9 cellular contexts compared by ENCODE assay signal in the genomic region with DNA sequence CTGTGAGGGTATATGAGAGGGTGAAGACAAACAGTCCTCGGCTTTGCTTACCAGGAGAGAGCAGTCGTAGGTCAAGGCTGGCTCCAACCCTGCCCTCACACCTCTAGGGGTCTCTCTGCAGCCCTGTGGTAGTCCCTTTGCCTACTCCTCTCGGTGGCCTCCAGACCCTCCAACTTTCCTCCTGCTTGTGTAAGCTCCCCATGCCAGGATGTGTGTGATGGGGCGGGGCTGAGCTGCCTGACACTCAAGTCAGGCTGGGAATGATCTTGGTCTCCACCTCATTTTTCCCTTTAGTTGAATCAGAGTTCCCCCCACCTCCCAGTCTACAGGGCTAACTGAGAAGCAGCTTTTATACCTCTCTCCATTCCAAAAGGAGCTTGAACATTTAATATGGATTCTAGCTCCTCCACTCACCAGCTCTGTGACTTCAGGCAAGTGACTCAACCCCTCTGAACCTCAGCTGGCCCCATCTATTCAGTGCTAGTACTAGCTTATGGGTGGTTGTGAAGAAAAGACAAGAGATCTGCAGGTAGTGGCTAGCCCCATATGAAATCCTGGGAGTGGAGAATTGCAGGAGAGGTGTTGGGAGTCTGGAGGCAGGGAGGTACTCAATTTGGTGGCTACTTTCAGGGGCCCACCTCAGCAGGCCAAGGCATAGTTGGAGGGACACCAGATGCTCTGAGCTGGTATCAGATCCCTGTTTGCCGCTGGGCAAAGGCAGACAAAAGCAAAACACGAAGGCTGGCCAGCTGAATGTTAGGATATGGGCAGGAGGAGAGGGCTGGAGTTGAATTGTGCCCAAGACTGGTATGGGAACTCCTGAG. TPM values are rescaled to one million over a fixed set of nuclear protein-coding genes. Genes with fewer than 3 reads are reported as not detected.
DNase-seq lines count a peak whose midpoint lies in the region; ATAC-seq, FAIRE-seq and TF ChIP-seq lines count a peak whose summit lies in the region.
"Had no signal": no experiment of that assay in that cellular context is flagged by ENCODE, and none has a peak within 500 bp of the region (broad histone marks: within the 10 kb centered on the region; RNA-seq: fewer than 3 reads in every experiment).

No MANE protein-coding gene starts in this region.

- FAIRE-seq in GM18507 (lab: Jason Lieb, UNC) (peak; percentile 42), GM12878 (lab: Jason Lieb, UNC) (peak; percentile 68)

- no peak for TF ChIP-seq EP300 in GM12878 (IDR thresholded peaks at IDR 0.05; ENCODE audit: borderline replicate concordance in 1 of 2, control insufficient read depth in 1 of 2, low read depth in 2 of 2, low read length in 2 of 2)

- peak overlapping the region; percentile 71 for H3K9ac ChIP-seq in GM12878 (ENCODE audit: control insufficient read depth, insufficient read depth, low read length)

- WGBS in GM12878 (ENCODE audit: insufficient coverage, insufficient replicate concordance, low lambda C conversion rate, missing lambda C conversion rate), result 25% methylated on average over 6 of the region's 6 CpGs
- 17% methylated on average over 3 of the region's 6 CpGs for WGBS in right lobe of liver (ENCODE audit: insufficient coverage, low coverage, low lambda C conversion rate, missing lambda C conversion rate)

- SMC1A ChIA-PET in GM12878 (lab: Charles Lee; ENCODE audit: uncharacterized antibody, unreplicated experiment), result interaction anchor here (0.6 to 2.2 kb wide), 14 partner anchors 11 to 114 kb away, joined by 3 to 18 read pairs (median 6); no protein-coding TSS in a partner anchor

- no peaks in the 10 kb centered on the region for H3K27me3 ChIP-seq in GM12878 (replicated peaks in 1 of 2; ENCODE audit: control insufficient read depth in 2 of 2, insufficient read depth in 2 of 2, low read length in 1 of 2)
- no peaks in the 10 kb centered on the region for H3K27me3 ChIP-seq in right lobe of liver
- no peaks in the 10 kb centered on the region for H3K27me3 ChIP-seq in uterus

- peak overlapping the region; percentile 51; the same call in 1 of the 2 replicates for H2AFZ ChIP-seq in GM12878 (ENCODE audit: control insufficient read depth, low read depth, low read length)

- H3K27ac ChIP-seq in GM12878 (ENCODE audit: control insufficient read depth, insufficient read depth), result peak overlapping the region; percentile 13; the same call in 1 of the 2 replicates
- peak overlapping the region in 2 of 3 donors; percentile 67 to 78 for H3K27ac ChIP-seq in right lobe of liver
- peak overlapping the region; percentile 89 to 91 for H3K27ac ChIP-seq in uterus

- H3K4me1 ChIP-seq in GM12878 (ENCODE audit: control insufficient read depth, insufficient read depth, low read length), result peaks cover 22% of the 10 kb centered on the region
- peaks cover 0 to 88% (median 36%) of the 10 kb centered on the region in 4 donors for H3K4me1 ChIP-seq in right lobe of liver
- peaks cover 0 to 31% of the 10 kb centered on the region in 2 donors for H3K4me1 ChIP-seq in uterus

- RAD21 ChIA-PET in GM12878 (lab: Charles Lee; ENCODE audit: unreplicated experiment), result interaction anchor here (0.6 to 4.5 kb wide), 15 partner anchors 9 to 128 kb away, joined by 3 to 23 read pairs (median 3); a partner anchor contains a TSS

- H3K4me3 ChIP-seq in GM12878, result peak overlapping the region; percentile 83
- H3K4me3 ChIP-seq in right lobe of liver, result peak overlapping the region; percentile 70 to 80 (median 70)
- peak overlapping the region; percentile 36 to 47 for H3K4me3 ChIP-seq in uterus

- POLR2A ChIA-PET in GM12878 (lab: Charles Lee), result interaction anchor here (0.8 to 7.0 kb wide), 8 partner anchors 12 to 39 kb away, joined by 3 to 63 read pairs (median 4); a partner anchor contains a TSS

- CTCF ChIA-PET in GM12878 (lab: Yijun Ruan, JAX), result interaction anchor here (0.7 to 6.0 kb wide), 18 partner anchors 11 to 128 kb away, joined by 3 to 95 read pairs (median 4); a partner anchor contains a TSS

- TF ChIP-seq POLR2A in GM12878 (IDR thresholded peaks at IDR 0.05; ENCODE audit: low read depth, low read length) (no peak), right lobe of liver (IDR thresholded peaks at IDR 0.05) (no peak), uterus (IDR thresholded peaks at IDR 0.05) (no peak)

- DNase-seq in AG08396 (ENCODE audit: low spot score) (peak; percentile 37), GM18507 (ENCODE audit: extremely low spot score, insufficient read length, low read depth) (no peak), NCI-H1092 treated with DMSO at 0.1 percent for 48 hours (lab: John Stamatoyannopoulos, UW) (peak; percentile 62), GM12878 (ENCODE audit: low read depth, low spot score) (no peak), right lobe of liver (no peak), uterus (no peak), ecto neural progenitor cell (ENCODE audit: low spot score) (no peak)

- ATAC-seq in GM12878 (peak; percentile 8), right lobe of liver (no peak), HG02571 (IDR thresholded peaks at IDR 0.05; ENCODE audit: unreplicated experiment) (no peak)

- H3K79me2 ChIP-seq in GM12878 (ENCODE audit: control insufficient read depth, insufficient read depth, low read length), result peaks cover 31% of the 10 kb centered on the region

- H3K4me2 ChIP-seq in GM12878 (ENCODE audit: control insufficient read depth, insufficient read depth), result peak overlapping the region; percentile 95

- no peaks in the 10 kb centered on the region for H4K20me1 ChIP-seq in GM12878 (ENCODE audit: control insufficient read depth, insufficient read depth)

- TF ChIP-seq RAD21 in GM12878 (IDR thresholded peaks at IDR 0.05; ENCODE audit: insufficient read depth, low read depth, low read length), result no peak

- H3K36me3 ChIP-seq in GM12878 (ENCODE audit: control insufficient read depth in 2 of 2, insufficient read depth in 2 of 2, low read length in 1 of 2), result peaks cover 0 to under 1% of the 10 kb centered on the region in 2 experiments; a peak in 2 of 4 replicates
- no peaks in the 10 kb centered on the region for H3K36me3 ChIP-seq in right lobe of liver
- H3K36me3 ChIP-seq in uterus, result no peaks in the 10 kb centered on the region

- in situ Hi-C loops in GM12878 (cut with MboI), result no loop called here

- no peaks in the 10 kb centered on the region for H3K9me3 ChIP-seq in GM12878 (replicated peaks; ENCODE audit: control insufficient read depth, insufficient read depth, low read length)
- H3K9me3 ChIP-seq in right lobe of liver, result no peaks in the 10 kb centered on the region
- H3K9me3 ChIP-seq in uterus, result no peaks in the 10 kb centered on the region

- BruUV-seq in GM12878 (replicated peaks; lab: Mats Ljungman, UMichigan), result TSS peak; percentile 45

- intact Hi-C loops in GM12878 (cut with micrococcal nuclease; ENCODE audit: unreplicated experiment), result no loop called here
- intact Hi-C loops in right lobe of liver (cut with DNase I), result no loop called here
- intact Hi-C loops in uterus (cut with DNase I; ENCODE audit: low total_unique reads), result no loop called here

- TF ChIP-seq CTCF in GM12878 (IDR thresholded peaks at IDR 0.05 in 2 of 3, conservative IDR thresholded peaks at IDR 0.05 in 1 of 3; ENCODE audit: control insufficient read depth in 2 of 3, extremely low read depth in 1 of 3, insufficient read depth in 1 of 3, low read depth in 3 of 3, low read length in 3 of 3) (peak in 2 of 3 experiments; percentile 17 to 25; a peak in 2 of 6 replicates), right lobe of liver (IDR thresholded peaks at IDR 0.05) (no peak), uterus (IDR thresholded peaks at IDR 0.05) (no peak)

RNA-seq across cellular contexts. Expression of a gene that starts 1.0 kb away (rescaled TPM):
- total RNA-seq in GM12878 (2013; cell fraction: nucleolus; rRNA removed), result 127 and 138 TPM in 2 replicates
- total RNA-seq in GM12878 (2014; rRNA removed) (54.7 and 63.9 TPM in 2 replicates), GM12878 (2014; rRNA removed; fragmentation: Illumina TruSeq; extraction: Trizol) (33.2 and 34.6 TPM in 2 replicates), GM12878 (2021) (71.7 and 79.5 TPM in 2 replicates), right lobe of liver (10 to 100 TPM; 27.4 to 51.3 (median 31.4) TPM), uterus (100 to 1,000 TPM in 2 of 4 donors, 10 to 100 TPM in 2; 29.9 to 150 (median 95.1) TPM)
- 29.0 TPM for polyA plus RNA-seq in GM12878 (2011; ENCODE audit: low read depth)
- polyA plus RNA-seq in GM12878 (2011; rRNA removed) (64.1 and 132 TPM in 2 replicates), GM12878 (2014; fragmentation: Illumina TruSeq; extraction: Trizol) (64.8 and 111 TPM in 2 replicates), GM12878 (2014; fragmentation: Nextera tagmentation; extraction: Ambion mirVana) (10 to 100 TPM in 1 of 2 experiments, 1 to 10 TPM in 1; 10.0 to 15.7 TPM), GM12878 (2014; rRNA removed) (120 and 121 TPM in 2 replicates), GM12878 (2016; fragmentation: Nextera tagmentation; extraction: Ambion mirVana) (100 to 1,000 TPM; 107 to 111 TPM)
- 183 and 202 TPM in 2 replicates for polyA plus RNA-seq in GM12878 (2011; cell fraction: cytosol; rRNA removed)
- polyA plus RNA-seq in GM12878 (2011; cell fraction: nucleus; rRNA removed), result 406 and 468 TPM in 2 replicates
- 48.6 and 53.5 TPM in 2 replicates for polyA plus RNA-seq in GM12878 (2012)
- 158 and 166 TPM in 2 replicates for polyA minus RNA-seq in GM12878 (2011; rRNA and poly(A)+ RNA removed)
- polyA minus RNA-seq in GM12878 (2011; cell fraction: cytosol; rRNA and poly(A)+ RNA removed), result 37.8 and 38.3 TPM in 2 replicates
- 58.9 and 105 TPM in 2 replicates for polyA minus RNA-seq in GM12878 (2011; cell fraction: nucleus; rRNA and poly(A)+ RNA removed)

RNA-seq across cellular contexts. Expression of a gene that starts 7.6 kb away (rescaled TPM):
- not detected in 2 replicates for total RNA-seq in GM12878 (2013; cell fraction: nucleolus; rRNA removed)
- total RNA-seq in GM12878 (2014; rRNA removed) (0.16 TPM in 1 of 2 replicates, not detected in the other), GM12878 (2014; rRNA removed; fragmentation: Illumina TruSeq; extraction: Trizol) (not detected in 2 replicates), GM12878 (2021) (not detected in 2 replicates), right lobe of liver (not detected), uterus (not detected)
- not detected for polyA plus RNA-seq in GM12878 (2011; ENCODE audit: low read depth)
- polyA plus RNA-seq in GM12878 (2011; rRNA removed) (not detected in 2 replicates), GM12878 (2014; fragmentation: Illumina TruSeq; extraction: Trizol) (not detected in 2 replicates), GM12878 (2014; fragmentation: Nextera tagmentation; extraction: Ambion mirVana) (not detected), GM12878 (2014; rRNA removed) (0.18 TPM in 1 of 2 replicates, not detected in the other), GM12878 (2016; fragmentation: Nextera tagmentation; extraction: Ambion mirVana) (not detected)
- 0.12 and 0.30 TPM in 2 replicates for polyA plus RNA-seq in GM12878 (2011; cell fraction: cytosol; rRNA removed)
- not detected in 2 replicates for polyA plus RNA-seq in GM12878 (2011; cell fraction: nucleus; rRNA removed)
- not detected in 2 replicates for polyA plus RNA-seq in GM12878 (2012)
- polyA minus RNA-seq in GM12878 (2011; rRNA and poly(A)+ RNA removed), result not detected in 2 replicates
- polyA minus RNA-seq in GM12878 (2011; cell fraction: cytosol; rRNA and poly(A)+ RNA removed), result not detected in 2 replicates
- not detected in 2 replicates for polyA minus RNA-seq in GM12878 (2011; cell fraction: nucleus; rRNA and poly(A)+ RNA removed)
- total RNA-seq: NCI-H460 had no signal

RNA-seq across cellular contexts. Expression of a gene that starts 22.5 kb away (rescaled TPM):
- total RNA-seq in GM12878 (2013; cell fraction: nucleolus; rRNA removed), result 295 and 318 TPM in 2 replicates
- total RNA-seq in GM12878 (2014; rRNA removed) (1,125 and 1,245 TPM in 2 replicates), GM12878 (2014; rRNA removed; fragmentation: Illumina TruSeq; extraction: Trizol) (1,212 and 1,260 TPM in 2 replicates), GM12878 (2021) (1,166 and 1,167 TPM in 2 replicates), right lobe of liver (100 to 1,000 TPM; 183 to 566 (median 345) TPM), uterus (100 to 1,000 TPM; 336 to 897 (median 564) TPM)
- polyA plus RNA-seq in GM12878 (2011; ENCODE audit: low read depth), result 830 TPM
- polyA plus RNA-seq in GM12878 (2011; rRNA removed) (1,290 and 1,505 TPM in 2 replicates), GM12878 (2014; fragmentation: Illumina TruSeq; extraction: Trizol) (1,676 and 1,846 TPM in 2 replicates), GM12878 (2014; fragmentation: Nextera tagmentation; extraction: Ambion mirVana) (1,000 to 10,000 TPM; 1,089 to 1,682 TPM), GM12878 (2014; rRNA removed) (960 and 988 TPM in 2 replicates), GM12878 (2016; fragmentation: Nextera tagmentation; extraction: Ambion mirVana) (1,000 to 10,000 TPM; 1,078 to 1,109 TPM)
- 1,040 and 1,248 TPM in 2 replicates for polyA plus RNA-seq in GM12878 (2011; cell fraction: cytosol; rRNA removed)
- polyA plus RNA-seq in GM12878 (2011; cell fraction: nucleus; rRNA removed), result 565 and 804 TPM in 2 replicates
- 750 and 926 TPM in 2 replicates for polyA plus RNA-seq in GM12878 (2012)
- 1,120 and 1,147 TPM in 2 replicates for polyA minus RNA-seq in GM12878 (2011; rRNA and poly(A)+ RNA removed)
- 408 and 462 TPM in 2 replicates for polyA minus RNA-seq in GM12878 (2011; cell fraction: cytosol; rRNA and poly(A)+ RNA removed)
- polyA minus RNA-seq in GM12878 (2011; cell fraction: nucleus; rRNA and poly(A)+ RNA removed), result 114 and 165 TPM in 2 replicates

RNA-seq across cellular contexts. Expression of a gene that starts 33.0 kb away (rescaled TPM):
- 34.4 and 37.1 TPM in 2 replicates for total RNA-seq in GM12878 (2013; cell fraction: nucleolus; rRNA removed)
- total RNA-seq in GM12878 (2014; rRNA removed) (34.1 and 35.1 TPM in 2 replicates), GM12878 (2014; rRNA removed; fragmentation: Illumina TruSeq; extraction: Trizol) (24.3 and 25.1 TPM in 2 replicates), GM12878 (2021) (33.5 and 35.8 TPM in 2 replicates), right lobe of liver (10 to 100 TPM; 15.1 to 29.0 (median 20.9) TPM), uterus (10 to 100 TPM in 3 of 4 donors, 1 to 10 TPM in 1; 5.9 to 39.5 (median 28.5) TPM)
- polyA plus RNA-seq in GM12878 (2011; ENCODE audit: low read depth), result 23.1 TPM
- polyA plus RNA-seq in GM12878 (2011; rRNA removed) (19.7 and 32.2 TPM in 2 replicates), GM12878 (2014; fragmentation: Illumina TruSeq; extraction: Trizol) (23.9 and 35.2 TPM in 2 replicates), GM12878 (2014; fragmentation: Nextera tagmentation; extraction: Ambion mirVana) (10 to 100 TPM; 11.3 to 14.9 TPM), GM12878 (2014; rRNA removed) (45.2 and 45.4 TPM in 2 replicates), GM12878 (2016; fragmentation: Nextera tagmentation; extraction: Ambion mirVana) (10 to 100 TPM; 39.5 to 40.8 TPM)
- 48.8 and 53.9 TPM in 2 replicates for polyA plus RNA-seq in GM12878 (2011; cell fraction: cytosol; rRNA removed)
- polyA plus RNA-seq in GM12878 (2011; cell fraction: nucleus; rRNA removed), result 89.8 and 144 TPM in 2 replicates
- polyA plus RNA-seq in GM12878 (2012), result 38.5 and 38.9 TPM in 2 replicates
- 17.3 and 33.3 TPM in 2 replicates for polyA minus RNA-seq in GM12878 (2011; rRNA and poly(A)+ RNA removed)
- polyA minus RNA-seq in GM12878 (2011; cell fraction: cytosol; rRNA and poly(A)+ RNA removed), result 5.2 and 7.0 TPM in 2 replicates
- polyA minus RNA-seq in GM12878 (2011; cell fraction: nucleus; rRNA and poly(A)+ RNA removed), result 19.7 and 27.3 TPM in 2 replicates

RNA-seq across cellular contexts. Expression of a gene that starts 41.0 kb away (rescaled TPM):
- total RNA-seq in GM12878 (2013; cell fraction: nucleolus; rRNA removed), result 127 and 202 TPM in 2 replicates
- total RNA-seq in GM12878 (2014; rRNA removed) (45.1 and 47.0 TPM in 2 replicates), GM12878 (2014; rRNA removed; fragmentation: Illumina TruSeq; extraction: Trizol) (39.5 and 43.2 TPM in 2 replicates), GM12878 (2021) (53.6 and 57.0 TPM in 2 replicates), right lobe of liver (10 to 100 TPM in 3 of 6 experiments, 1 to 10 TPM in 3; 2.5 to 30.2 (median 10.8) TPM), uterus (1 to 10 TPM; 1.3 to 5.9 (median 2.8) TPM)
- 13.6 TPM for polyA plus RNA-seq in GM12878 (2011; ENCODE audit: low read depth)
- polyA plus RNA-seq in GM12878 (2011; rRNA removed) (106 and 126 TPM in 2 replicates), GM12878 (2014; fragmentation: Illumina TruSeq; extraction: Trizol) (34.5 and 38.1 TPM in 2 replicates), GM12878 (2014; fragmentation: Nextera tagmentation; extraction: Ambion mirVana) (10 to 100 TPM; 10.4 to 26.0 TPM), GM12878 (2014; rRNA removed) (52.4 and 60.3 TPM in 2 replicates), GM12878 (2016; fragmentation: Nextera tagmentation; extraction: Ambion mirVana) (10 to 100 TPM; 30.4 to 30.6 TPM)
- 111 and 125 TPM in 2 replicates for polyA plus RNA-seq in GM12878 (2011; cell fraction: cytosol; rRNA removed)
- polyA plus RNA-seq in GM12878 (2011; cell fraction: nucleus; rRNA removed), result 154 TPM in 2 replicates
- 36.7 and 71.2 TPM in 2 replicates for polyA plus RNA-seq in GM12878 (2012)
- 61.6 and 113 TPM in 2 replicates for polyA minus RNA-seq in GM12878 (2011; rRNA and poly(A)+ RNA removed)
- 36.5 and 58.5 TPM in 2 replicates for polyA minus RNA-seq in GM12878 (2011; cell fraction: cytosol; rRNA and poly(A)+ RNA removed)
- polyA minus RNA-seq in GM12878 (2011; cell fraction: nucleus; rRNA and poly(A)+ RNA removed), result 67.9 and 93.8 TPM in 2 replicates

Comparison
In these comparisons a context has a peak if more than half of its experiments do, and no peak if none do; other contexts are left out.
1. DNase-seq: peak in AG08396 (single experiment) and NCI-H1092 treated with DMSO at 0.1 percent for 48 hours (single experiment); none in GM18507 (single experiment), GM12878 (single experiment), right lobe of liver (0 of 3), uterus (0 of 2) and ecto neural progenitor cell (single experiment).
2. H3K27ac ChIP-seq: peak in every context shown above with its lines; median percentile 90 in uterus; 72 in right lobe of liver; 13 in GM12878.
3. CTCF ChIP-seq: peak in GM12878 (2 of 3); none in right lobe of liver (0 of 4) and uterus (0 of 4).
4. Peak in every context shown above with its lines, with median percentiles within 50 percentile points of each other: H3K4me3 ChIP-seq.